Comparison of ENCODE assay signal across 8 cellular contexts in genomic region chr20:58086763-58087566, GRCh38.
A peak's percentile ranks its signal among the peaks of the same experiment; 100 is the strongest.
DNase-seq lines count a peak whose midpoint lies in the region; ATAC-seq and TF ChIP-seq lines count a peak whose summit lies in the region.

No MANE protein-coding gene starts in this region.

- no peaks in the 10 kb centered on the region for H3K27me3 ChIP-seq in breast epithelium
- H3K27me3 ChIP-seq in left lung, result no peaks in the 10 kb centered on the region

- ATAC-seq in left lung (peak; percentile 80), HG03108 (IDR thresholded peaks at IDR 0.05; ENCODE audit: unreplicated experiment) (no peak), GM19328 (IDR thresholded peaks at IDR 0.05; ENCODE audit: unreplicated experiment) (no peak)

- no peak overlapping the region for H3K4me3 ChIP-seq in breast epithelium
- H3K4me3 ChIP-seq in left lung, result no peak overlapping the region

- H3K9me3 ChIP-seq in breast epithelium (no peaks in the 10 kb centered on the region), left lung (no peaks in the 10 kb centered on the region)

- H3K4me1 ChIP-seq in breast epithelium, result no peaks in the 10 kb centered on the region
- no peaks in the 10 kb centered on the region for H3K4me1 ChIP-seq in left lung

- H3K36me3 ChIP-seq in breast epithelium (no peaks in the 10 kb centered on the region), left lung (no peaks in the 10 kb centered on the region)

- DNase-seq in Ammon's horn (ENCODE audit: low spot score) (peak; percentile 62), GM13977 (ENCODE audit: low spot score) (peak; percentile 55), NCI-H526 (lab: John Stamatoyannopoulos, UW) (peak; percentile 52 to 82), breast epithelium (ENCODE audit: low spot score in 2 of 2) (peak in 1 of 2 donors; percentile 11), left lung (no peak), T-helper 9 cell (no peak)

- H3K27ac ChIP-seq in breast epithelium (no peak overlapping the region), left lung (no peak overlapping the region)

- TF ChIP-seq CTCF in GM13977 (IDR thresholded peaks at IDR 0.05; ENCODE audit: extremely low read depth, insufficient read depth, missing control alignments) (peak; percentile 78), breast epithelium (IDR thresholded peaks at IDR 0.05) (peak; percentile 70 to 83 (median 81)), left lung (IDR thresholded peaks at IDR 0.05) (peak; percentile 72 to 87)

- no peak for TF ChIP-seq POLR2A in breast epithelium (IDR thresholded peaks at IDR 0.05)

- intact Hi-C loops in breast epithelium (cut with DNase I; ENCODE audit: low total_unique reads), result loop anchor here (10.0 kb wide), 1 partner anchor 422 kb away; no protein-coding TSS in a partner anchor
- intact Hi-C loops in left lung (cut with DNase I), result loop anchor here in 1 of 2 donors (10.0 kb wide), 1 partner anchor 432 kb away; no protein-coding TSS in a partner anchor

- in situ Hi-C loops in GM13977 (cut with MboI; ENCODE audit: low pct_unique_long_range_greater_than_20kb, low sequenced_read_pairs, unreplicated experiment), result loop anchor here (10.0 kb wide), 1 partner anchor 432 kb away; no protein-coding TSS in a partner anchor

Comparison
In these comparisons a context has a peak if more than half of its experiments do, and no peak if none do; other contexts are left out.
1. DNase-seq: peak in Ammon's horn (single experiment), GM13977 (single experiment) and NCI-H526 (2 of 2); none in left lung (0 of 2) and T-helper 9 cell (single experiment).
2. Peak in every context shown above with its lines, with median percentiles within 50 percentile points of each other: CTCF ChIP-seq.